1 cellular context compared by ENCODE assay signal in genomic region chr12:7197846-7198245, GRCh38.
A peak's percentile ranks its signal among the peaks of the same experiment; 100 is the strongest.
TF ChIP-seq lines count a peak whose summit lies in the region.

No MANE protein-coding gene starts in this region.

TF ChIP-seq in liver, 16 proteins besides CTCF, POLR2A, EP300 and RAD21 (continued from another document):
- TF ChIP-seq ZBTB33 (IDR thresholded peaks at IDR 0.05) (no peak), YY1 (IDR thresholded peaks at IDR 0.05) (no peak), ATF3 (IDR thresholded peaks at IDR 0.05) (no peak), TAF1 (conservative IDR thresholded peaks at IDR 0.05) (no peak), FOXA1 (IDR thresholded peaks at IDR 0.05) (no peak), NR2F2 (IDR thresholded peaks at IDR 0.05) (no peak), FOXA2 (IDR thresholded peaks at IDR 0.05) (no peak), MAX (IDR thresholded peaks at IDR 0.05) (no peak), HNF4G (IDR thresholded peaks at IDR 0.05) (peak; percentile 68)
